8 cellular contexts compared by ENCODE assay signal in genomic region chr2:5365871-5366461, GRCh38.
A peak's percentile ranks its signal among the peaks of the same experiment; 100 is the strongest.
DNase-seq lines count a peak whose midpoint lies in the region; ATAC-seq and TF ChIP-seq lines count a peak whose summit lies in the region.

No MANE protein-coding gene starts in this region.

- TF ChIP-seq CTCF in BE2C (IDR thresholded peaks at IDR 0.05; ENCODE audit: low read depth, low read length) = peak; percentile 84
- TF ChIP-seq CTCF in astrocyte of the cerebellum (IDR thresholded peaks at IDR 0.05; ENCODE audit: low read depth, low read length, missing control alignments) = peak; percentile 88
- peak; percentile 92 for TF ChIP-seq CTCF in kidney epithelial cell (IDR thresholded peaks at IDR 0.05; ENCODE audit: insufficient read depth, low read length, poor library complexity, severe bottlenecking)
- no peak for TF ChIP-seq CTCF in coronary artery (IDR thresholded peaks at IDR 0.05)

- H3K27me3 ChIP-seq in BE2C = no peaks in the 10 kb centered on the region
- no peaks in the 10 kb centered on the region for H3K27me3 ChIP-seq in kidney epithelial cell (ENCODE audit: control insufficient read depth, insufficient read depth, low read length)

- H3K36me3 ChIP-seq in BE2C (no peaks in the 10 kb centered on the region), kidney epithelial cell (ENCODE audit: control insufficient read depth, insufficient read depth, low read length) (no peaks in the 10 kb centered on the region)

- H3K4me1 ChIP-seq in BE2C = no peaks in the 10 kb centered on the region

- H3K27ac ChIP-seq in coronary artery = no peak overlapping the region

- H3K9me3 ChIP-seq in BE2C = no peaks in the 10 kb centered on the region

- in situ Hi-C loops in astrocyte of the cerebellum (cut with HindIII; ENCODE audit: low sequenced_read_pairs) = no loop called here

- ATAC-seq in GM18870 (IDR thresholded peaks at IDR 0.05; ENCODE audit: unreplicated experiment) = peak; percentile 93
- peak; percentile 88 for ATAC-seq in HG03135 (IDR thresholded peaks at IDR 0.05; ENCODE audit: unreplicated experiment)

- DNase-seq in BE2C (peak; percentile 78), NCI-H526 treated with DMSO at 0.1 percent for 48 hours (lab: John Stamatoyannopoulos, UW) (peak; percentile 19), astrocyte of the cerebellum (ENCODE audit: low read depth) (peak; percentile 26), kidney epithelial cell (ENCODE audit: low read depth) (peak; percentile 7), coronary artery (ENCODE audit: low spot score) (no peak)
- peak; percentile 21 for DNase-seq in stimulated activated CD8-positive, alpha-beta memory T cell treated with anti-CD3 and anti-CD28 coated beads, Interleukin-15, amount 100 ng/mL, for 24 hours (ENCODE audit: low read depth)

- H3K4me3 ChIP-seq in BE2C (ENCODE audit: low read depth, low read length) (no peak overlapping the region; the same call in 1 of the 2 replicates), astrocyte of the cerebellum (ENCODE audit: low read depth, low read length) (no peak overlapping the region), kidney epithelial cell (ENCODE audit: low read depth, low read length) (no peak overlapping the region), coronary artery (no peak overlapping the region)
